Comparison of ENCODE assay signal across 24 cellular contexts in the genomic region with DNA sequence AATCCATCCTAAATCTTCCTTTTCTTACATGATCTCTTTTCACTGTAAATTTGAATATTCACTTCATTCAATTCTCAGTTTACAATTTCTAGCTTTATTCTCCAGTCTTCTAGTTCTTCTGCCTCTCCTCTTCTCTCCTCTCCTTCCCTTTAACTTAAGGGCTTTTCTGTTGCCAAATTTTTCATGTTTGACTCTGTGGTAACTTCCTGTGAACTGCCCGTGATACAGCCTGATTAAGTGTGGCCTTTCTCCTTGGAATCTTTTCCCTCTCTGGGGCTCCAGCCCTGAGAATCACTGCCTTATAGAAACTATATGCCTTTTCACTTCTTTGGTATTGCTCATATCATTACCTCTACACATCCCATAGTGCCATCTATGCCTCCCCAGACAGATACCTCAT.
"Had no signal": no experiment of that assay in that cellular context is flagged by ENCODE, and none has a peak within 500 bp of the region (broad histone marks: within the 10 kb centered on the region; RNA-seq: fewer than 3 reads in every experiment).

No MANE protein-coding gene starts in this region.

- H3K4me3 ChIP-seq: SJCRH30 had no signal

- H3K36me3 ChIP-seq: brain microvascular endothelial cell, SJCRH30 had no signal

- H3K27ac ChIP-seq: brain microvascular endothelial cell, SJCRH30 had no signal

- DNase-seq: activated CD4-positive, alpha-beta T cell treated with anti-CD3 and anti-CD28 coated beads for 48 hours; activated CD4-positive, alpha-beta T cell treated with anti-CD3 and anti-CD28 coated beads, Interleukin-2, amount 50 U/mL, for 4 hours; activated CD8-positive, alpha-beta memory T cell treated with anti-CD3 and anti-CD28 coated beads, Interleukin-2, amount 50 U/mL, for 48 hours; activated CD8-positive, alpha-beta T cell treated with anti-CD3 and anti-CD28 coated beads, Interleukin-2, amount 10 ng/mL, durations not matched to agents 7 days and 5 days; activated naive CD4-positive, alpha-beta T cell treated with anti-CD3 and anti-CD28 coated beads, Interleukin-2, amount 50 U/mL, for 16 hours; activated naive CD8-positive, alpha-beta T cell treated with anti-CD3 and anti-CD28 coated beads, Interleukin-2, amount 10 ng/mL, durations not matched to agents 7 days and 5 days; activated T-cell treated with anti-CD3 and anti-CD28 coated beads, Interleukin-2, amount 50 U/mL, for 1 hour; amygdala; brain microvascular endothelial cell; cerebellar nuclear complex; Kasumi-1; KBM-7; NCI-H1048; NCI-H146; NCI-H187 treated with DMSO at 0.1 percent for 48 hours; NCI-H2081 treated with DMSO at 0.1 percent for 48 hours; NCI-H526; NCI-H774; NK-92 treated with Interleukin-12 subunit alpha and Interleukin-12 subunit beta, amount 100 ng/mL, for 24 hours; OCI-M1; Right ventricle myocardium superior; RPMI8226; SJCRH30; SK-N-SH had no signal

- H3K27me3 ChIP-seq: brain microvascular endothelial cell, SJCRH30 had no signal

- H3K9me3 ChIP-seq: SJCRH30, SK-N-SH had no signal
